In genomic region chr4:112073201-112073600, GRCh38 we compare ENCODE assay signal across 29 cellular contexts.
"Had no signal": no experiment of that assay in that cellular context is flagged by ENCODE, and none has a peak within 500 bp of the region (broad histone marks: within the 10 kb centered on the region; RNA-seq: fewer than 3 reads in every experiment).

No MANE protein-coding gene starts in this region.

- H3K4me3 ChIP-seq: ascending aorta, coronary artery, esophagus muscularis mucosa, heart left ventricle, pancreas, prostate gland, thoracic aorta, uterus had no signal

- H3K27ac Mint-ChIP-seq: activated naive CD4-positive, alpha-beta T cell treated with anti-CD3 and anti-CD28 coated beads, Interleukin-2, amount 10 ng/mL, durations not matched to agents 7 days and 5 days; activated naive CD8-positive, alpha-beta T cell treated with anti-CD3 and anti-CD28 coated beads, Interleukin-2, amount 10 ng/mL, durations not matched to agents 7 days and 5 days; activated T-helper 1 cell treated with anti-CD3 and anti-CD28 coated beads, Interleukin-12 subunit alpha, Interleukin-12 subunit beta, Interleukin-2, Interleukin-4 antibody, amounts not matched to agents 30 ng/mL and 10 ng/mL and 1 ng/mL, durations not matched to agents 14 hours and 24 hours and 36 hours; brain; memory B cell; naive thymus-derived CD4-positive, alpha-beta T cell; stimulated activated effector memory CD8-positive, alpha-beta T cell treated with anti-CD3 and anti-CD28 coated beads, Interleukin-12 subunit alpha, Interleukin-12 subunit beta, amount 100 ng/mL, for 72 hours; stimulated activated naive CD8-positive, alpha-beta T cell treated with anti-CD3 and anti-CD28 coated beads, Interleukin-15, Interleukin-2, amounts not matched to agents 100 ng/mL and 50 ng/mL, for 24 hours; T-helper 2 cell treated with Interferon-gamma antibody and Interleukin-4, amounts not matched to agents 5 μg/mL and 100 μg/mL, for 36 hours; type B pancreatic cell had no signal

- H3K27me3 ChIP-seq: ascending aorta, esophagus muscularis mucosa, foreskin keratinocyte, heart left ventricle, pancreas, uterus had no signal

- H3K36me3 ChIP-seq: ascending aorta, esophagus muscularis mucosa, heart left ventricle, pancreas, prostate gland, thoracic aorta, uterus had no signal

- H3K27me3 Mint-ChIP-seq: type B pancreatic cell had no signal

- DNase-seq: activated CD4-positive, alpha-beta T cell treated with anti-CD3 and anti-CD28 coated beads for 48 hours; activated CD4-positive, alpha-beta T cell treated with anti-CD3 and anti-CD28 coated beads, Interleukin-2, amount 50 U/mL, for 48 hours; activated CD8-positive, alpha-beta memory T cell treated with anti-CD3 and anti-CD28 coated beads for 24 hours; activated gamma-delta T cell; activated naive CD4-positive, alpha-beta T cell treated with anti-CD3 and anti-CD28 coated beads, Interleukin-2, amount 10 ng/mL, durations not matched to agents 7 days and 5 days; activated naive CD8-positive, alpha-beta T cell treated with anti-CD3 and anti-CD28 coated beads, Interleukin-2, amount 10 ng/mL, durations not matched to agents 7 days and 5 days; heart left ventricle; hypothalamus; midbrain; naive thymus-derived CD4-positive, alpha-beta T cell; pancreas; retina; small intestine; stimulated activated CD4-positive, alpha-beta T cell treated with anti-CD3 and anti-CD28 coated beads, Interleukin-4, amount 100 ng/mL, for 24 hours; uterus had no signal

- ATAC-seq: foreskin keratinocyte; heart left ventricle; naive thymus-derived CD4-positive, alpha-beta T cell; pancreas; sciatic nerve; stimulated activated effector memory CD8-positive, alpha-beta T cell treated with anti-CD3 and anti-CD28 coated beads, Interleukin-12 subunit alpha, Interleukin-12 subunit beta, amount 100 ng/mL, for 72 hours had no signal

- H3K27ac ChIP-seq: ascending aorta, coronary artery, esophagus muscularis mucosa, foreskin keratinocyte, heart left ventricle, pancreas, prostate gland, thoracic aorta, uterus had no signal

- H3K4me3 Mint-ChIP-seq: activated naive CD4-positive, alpha-beta T cell treated with anti-CD3 and anti-CD28 coated beads, Interleukin-2, amount 10 ng/mL, durations not matched to agents 7 days and 5 days; activated naive CD8-positive, alpha-beta T cell treated with anti-CD3 and anti-CD28 coated beads, Interleukin-2, amount 10 ng/mL, durations not matched to agents 7 days and 5 days; activated T-helper 1 cell treated with anti-CD3 and anti-CD28 coated beads, Interleukin-12 subunit alpha, Interleukin-12 subunit beta, Interleukin-2, Interleukin-4 antibody, amounts not matched to agents 30 ng/mL and 10 ng/mL and 1 ng/mL, durations not matched to agents 14 hours and 24 hours and 36 hours; brain; memory B cell; naive thymus-derived CD4-positive, alpha-beta T cell; stimulated activated effector memory CD8-positive, alpha-beta T cell treated with anti-CD3 and anti-CD28 coated beads, Interleukin-12 subunit alpha, Interleukin-12 subunit beta, amount 100 ng/mL, for 72 hours; stimulated activated naive CD8-positive, alpha-beta T cell treated with anti-CD3 and anti-CD28 coated beads, Interleukin-15, Interleukin-2, amounts not matched to agents 100 ng/mL and 50 ng/mL, for 24 hours; T-helper 2 cell treated with Interferon-gamma antibody and Interleukin-4, amounts not matched to agents 5 μg/mL and 100 μg/mL, for 36 hours; type B pancreatic cell had no signal

- H3K36me3 Mint-ChIP-seq: activated naive CD4-positive, alpha-beta T cell treated with anti-CD3 and anti-CD28 coated beads, Interleukin-2, amount 10 ng/mL, durations not matched to agents 7 days and 5 days; activated naive CD8-positive, alpha-beta T cell treated with anti-CD3 and anti-CD28 coated beads, Interleukin-2, amount 10 ng/mL, durations not matched to agents 7 days and 5 days; brain; memory B cell; naive thymus-derived CD4-positive, alpha-beta T cell; stimulated activated effector memory CD8-positive, alpha-beta T cell treated with anti-CD3 and anti-CD28 coated beads, Interleukin-12 subunit alpha, Interleukin-12 subunit beta, amount 100 ng/mL, for 72 hours; type B pancreatic cell had no signal

- H3K4me1 ChIP-seq: ascending aorta, esophagus muscularis mucosa, pancreas, prostate gland, uterus had no signal

- H3K4me1 Mint-ChIP-seq: activated naive CD4-positive, alpha-beta T cell treated with anti-CD3 and anti-CD28 coated beads, Interleukin-2, amount 10 ng/mL, durations not matched to agents 7 days and 5 days; activated naive CD8-positive, alpha-beta T cell treated with anti-CD3 and anti-CD28 coated beads, Interleukin-2, amount 10 ng/mL, durations not matched to agents 7 days and 5 days; brain; memory B cell; naive thymus-derived CD4-positive, alpha-beta T cell; stimulated activated effector memory CD8-positive, alpha-beta T cell treated with anti-CD3 and anti-CD28 coated beads, Interleukin-12 subunit alpha, Interleukin-12 subunit beta, amount 100 ng/mL, for 72 hours had no signal

- H3K9me3 ChIP-seq: ascending aorta, esophagus muscularis mucosa, pancreas, prostate gland, thoracic aorta, uterus had no signal

- H3K9me3 Mint-ChIP-seq: activated naive CD4-positive, alpha-beta T cell treated with anti-CD3 and anti-CD28 coated beads, Interleukin-2, amount 10 ng/mL, durations not matched to agents 7 days and 5 days; activated naive CD8-positive, alpha-beta T cell treated with anti-CD3 and anti-CD28 coated beads, Interleukin-2, amount 10 ng/mL, durations not matched to agents 7 days and 5 days; stimulated activated effector memory CD8-positive, alpha-beta T cell treated with anti-CD3 and anti-CD28 coated beads, Interleukin-12 subunit alpha, Interleukin-12 subunit beta, amount 100 ng/mL, for 72 hours; stimulated activated naive CD8-positive, alpha-beta T cell treated with anti-CD3 and anti-CD28 coated beads, Interleukin-15, Interleukin-2, amounts not matched to agents 100 ng/mL and 50 ng/mL, for 24 hours; T-helper 2 cell treated with Interferon-gamma antibody and Interleukin-4, amounts not matched to agents 5 μg/mL and 100 μg/mL, for 36 hours had no signal
